Comparison of ENCODE assay signal across 10 cellular contexts in genomic region chr7:138565451-138566114, GRCh38.
A peak's percentile ranks its signal among the peaks of the same experiment; 100 is the strongest.
DNase-seq lines count a peak whose midpoint lies in the region; ATAC-seq, FAIRE-seq and TF ChIP-seq lines count a peak whose summit lies in the region.
"Had no signal": no experiment of that assay in that cellular context is flagged by ENCODE, and none has a peak within 500 bp of the region (broad histone marks: within the 10 kb centered on the region; RNA-seq: fewer than 3 reads in every experiment).

No MANE protein-coding gene starts in this region.

- H2BK20ac ChIP-seq in IMR-90 (ENCODE audit: low read depth, low read length): no peak overlapping the region

- no peak overlapping the region for H3K27ac ChIP-seq in BLaER1
- peak overlapping the region; percentile 25; the same call in 1 of the 2 replicates for H3K27ac ChIP-seq in IMR-90 (ENCODE audit: insufficient read depth, low read length)
- H3K27ac ChIP-seq in astrocyte (ENCODE audit: low read depth, low read length): no peak overlapping the region
- H3K27ac ChIP-seq: WERI-Rb-1 had no signal

- H3K4me2 ChIP-seq in BLaER1 (no peak overlapping the region), IMR-90 (ENCODE audit: low read depth, low read length) (no peak overlapping the region), astrocyte (ENCODE audit: low read length) (no peak overlapping the region)

- H3K9me3 ChIP-seq in BLaER1: peaks cover 77% of the 10 kb centered on the region
- peaks cover 24% of the 10 kb centered on the region for H3K9me3 ChIP-seq in IMR-90 (ENCODE audit: control insufficient read depth, insufficient read depth, low read length)
- peaks cover 24% of the 10 kb centered on the region for H3K9me3 ChIP-seq in astrocyte (ENCODE audit: insufficient read depth, low read depth, low read length)

- peaks cover 57% of the 10 kb centered on the region for H3K36me3 Mint-ChIP-seq in astrocyte (ENCODE audit: low read depth, unreplicated experiment)
- peaks cover 76% of the 10 kb centered on the region for H3K36me3 Mint-ChIP-seq in osteocyte (ENCODE audit: unreplicated experiment)

- intact Hi-C loops in IMR-90 (cut with micrococcal nuclease): no loop called here

- DNase-seq in IMR-90 (peak; percentile 78), astrocyte (ENCODE audit: low read depth) (peak; percentile 71), left kidney (ENCODE audit: low read depth, low spot score) (peak; percentile 35), osteocyte (ENCODE audit: extremely low spot score, unreplicated experiment) (no peak)
- DNase-seq in activated CD4-positive, alpha-beta T cell treated with anti-CD3 and anti-CD28 coated beads for 1 hour: no peak
- DNase-seq: NCI-H345, WERI-Rb-1 had no signal

- dilution Hi-C loops in IMR-90 (cut with HindIII; ENCODE audit: low sequenced_read_pairs, unreplicated experiment): no loop called here

- H4K20me1 ChIP-seq in BLaER1: no peaks in the 10 kb centered on the region
- no peaks in the 10 kb centered on the region for H4K20me1 ChIP-seq in IMR-90 (ENCODE audit: insufficient read depth, low read length)
- no peaks in the 10 kb centered on the region for H4K20me1 ChIP-seq in astrocyte (ENCODE audit: insufficient read depth, low read length)

- FAIRE-seq in astrocyte (lab: Jason Lieb, UNC): no peak

- H3K36me3 ChIP-seq in BLaER1 (peaks cover 100% of the 10 kb centered on the region), IMR-90 (ENCODE audit: control insufficient read depth, insufficient read depth, low read length) (peaks cover 30% of the 10 kb centered on the region), astrocyte (ENCODE audit: insufficient read depth, low read length) (peaks cover 20% of the 10 kb centered on the region)

- TF ChIP-seq RAD21 in IMR-90 (IDR thresholded peaks at IDR 0.05; ENCODE audit: low read length): no peak

- WGBS in IMR-90 (ENCODE audit: extremely low coverage in 2 of 2, insufficient read length in 1 of 2), 2 experiments: 100% methylated on average over 2 of the region's 8 CpGs; no CpG with 5 or more reads in 1 of the 2 experiments

- H3K4me3 ChIP-seq in BLaER1 (peak overlapping the region; percentile 42), IMR-90 (ENCODE audit: insufficient read depth, low read depth, low read length) (no peak overlapping the region), astrocyte (ENCODE audit: insufficient read depth, low read depth, low read length) (no peak overlapping the region)

- H3K14ac ChIP-seq in IMR-90 (replicated peaks; ENCODE audit: low read depth, low read length): no peak overlapping the region

- no TSS peak for BruUV-seq in IMR-90 (replicated peaks; lab: Mats Ljungman, UMichigan)

- CTCF ChIA-PET in IMR-90 (lab: Yijun Ruan, JAX): no interaction called here

- in situ Hi-C loops in IMR-90 (cut with MboI; ENCODE audit: low sequenced_read_pairs): no loop called here

- H2AK5ac ChIP-seq in IMR-90 (ENCODE audit: low read depth, low read length): no peak overlapping the region

- TF ChIP-seq POLR2A in IMR-90 (IDR thresholded peaks at IDR 0.05; ENCODE audit: low read depth, low read length): no peak

- no peak overlapping the region for H2AK9ac ChIP-seq in IMR-90 (replicated peaks; ENCODE audit: low read depth, low read length, poor library complexity)

- H2BK5ac ChIP-seq in IMR-90 (ENCODE audit: low read depth, low read length, poor library complexity, severe bottlenecking): no peak overlapping the region

- H3K23ac ChIP-seq in IMR-90 (ENCODE audit: low read depth, low read length): no peak overlapping the region

- H3K9ac ChIP-seq in BLaER1: no peak overlapping the region
- no peak overlapping the region for H3K9ac ChIP-seq in IMR-90 (ENCODE audit: low read depth, low read length)
- no peak overlapping the region for H3K9ac ChIP-seq in astrocyte (ENCODE audit: low read length)

- no peaks in the 10 kb centered on the region for H3K79me1 ChIP-seq in IMR-90 (ENCODE audit: low read depth in 1 of 2, low read length in 2 of 2)

- no peaks in the 10 kb centered on the region for H3K79me2 ChIP-seq in astrocyte (ENCODE audit: insufficient read depth, low read length)

- POLR2A ChIA-PET in IMR-90 (lab: Charles Lee; ENCODE audit: unreplicated experiment): no interaction called here

- no peaks in the 10 kb centered on the region for H3K9me1 ChIP-seq in IMR-90 (ENCODE audit: insufficient read depth, low read length)

- no peak overlapping the region for H3K18ac ChIP-seq in IMR-90 (ENCODE audit: low read depth, low read length)

- no peak overlapping the region for H3K4ac ChIP-seq in IMR-90 (ENCODE audit: low read depth, low read length)

- H3K27me3 ChIP-seq in BLaER1 (no peaks in the 10 kb centered on the region), IMR-90 (ENCODE audit: control insufficient read depth, insufficient read depth, low read length) (no peaks in the 10 kb centered on the region), astrocyte (ENCODE audit: insufficient read depth, low read length) (no peaks in the 10 kb centered on the region)

- peak overlapping the region; percentile 66 for H3K27ac Mint-ChIP-seq in astrocyte (ENCODE audit: unreplicated experiment)
- H3K27ac Mint-ChIP-seq in osteocyte (ENCODE audit: unreplicated experiment): no peak overlapping the region

- H3K9me3 Mint-ChIP-seq in astrocyte (ENCODE audit: unreplicated experiment) (peaks cover 14% of the 10 kb centered on the region), osteocyte (ENCODE audit: unreplicated experiment) (peaks cover 39% of the 10 kb centered on the region)

- H3K4me1 Mint-ChIP-seq in astrocyte (ENCODE audit: low read depth, unreplicated experiment) (peaks cover 7% of the 10 kb centered on the region), osteocyte (ENCODE audit: unreplicated experiment) (no peaks in the 10 kb centered on the region)

- peak; percentile 75 for ATAC-seq in IMR-90 (ENCODE audit: low read depth)
- ATAC-seq in GM21515 (IDR thresholded peaks at IDR 0.05; ENCODE audit: unreplicated experiment): no peak
- ATAC-seq in GM21529 (IDR thresholded peaks at IDR 0.05; ENCODE audit: unreplicated experiment): no peak

- no peak overlapping the region for H4K8ac ChIP-seq in IMR-90 (ENCODE audit: low read depth in 2 of 2, low read length in 2 of 2)

- TF ChIP-seq CTCF in IMR-90 (conservative IDR thresholded peaks at IDR 0.05; ENCODE audit: low read depth, low read length) (no peak), astrocyte (IDR thresholded peaks at IDR 0.05; ENCODE audit: insufficient read depth, low read depth, low read length) (no peak), osteocyte (IDR thresholded peaks at IDR 0.05) (no peak)

- no peak overlapping the region; the same call in 1 of the 2 replicates for H4K5ac ChIP-seq in IMR-90 (ENCODE audit: low read depth, low read length)

- no peak overlapping the region for H2BK15ac ChIP-seq in IMR-90 (ENCODE audit: low read depth, low read length)

- H3K56ac ChIP-seq in IMR-90 (ENCODE audit: extremely low read depth, insufficient read depth, low read length): no peak overlapping the region

- H3K4me1 ChIP-seq in BLaER1 (no peaks in the 10 kb centered on the region), IMR-90 (ENCODE audit: control insufficient read depth, insufficient read depth, low read length) (no peaks in the 10 kb centered on the region), astrocyte (ENCODE audit: insufficient read depth, low read length) (no peaks in the 10 kb centered on the region)

- H2AFZ ChIP-seq in IMR-90 (replicated peaks; ENCODE audit: low read length, poor library complexity) (no peak overlapping the region), astrocyte (ENCODE audit: low read depth, low read length) (no peak overlapping the region)

- H3K4me3 Mint-ChIP-seq in astrocyte (ENCODE audit: unreplicated experiment) (peak overlapping the region; percentile 34), osteocyte (ENCODE audit: unreplicated experiment) (no peak overlapping the region)

- no peak overlapping the region for H4K91ac ChIP-seq in IMR-90 (ENCODE audit: insufficient read depth, low read depth, low read length)

- H3K27me3 Mint-ChIP-seq in astrocyte (ENCODE audit: low read depth, unreplicated experiment) (no peaks in the 10 kb centered on the region), osteocyte (ENCODE audit: unreplicated experiment) (no peaks in the 10 kb centered on the region)

- H2BK120ac ChIP-seq in IMR-90 (ENCODE audit: low read depth, low read length): no peak overlapping the region

TF ChIP-seq in IMR-90, 13 proteins besides CTCF, POLR2A, EP300 and RAD21:
- 0 out of 2 replicates have a peak, but pooled peaks have one; percentile 11 for TF ChIP-seq CEBPB (IDR thresholded peaks at IDR 0.05; ENCODE audit: low read depth, low read length)
- no peak for TF ChIP-seq CHD1 (IDR thresholded peaks at IDR 0.05; ENCODE audit: low read depth, low read length)
TF ChIP-seq in IMR-90: peak in this region for 1.

Comparison
In these comparisons a context has a peak if more than half of its experiments do, and no peak if none do; other contexts are left out.
1. DNase-seq: peak in IMR-90 (single experiment), astrocyte (single experiment) and left kidney (single experiment); none in osteocyte (single experiment) and activated CD4-positive, alpha-beta T cell treated with anti-CD3 and anti-CD28 coated beads for 1 hour (single experiment).